9 cellular contexts compared by ENCODE assay signal in the genomic region with DNA sequence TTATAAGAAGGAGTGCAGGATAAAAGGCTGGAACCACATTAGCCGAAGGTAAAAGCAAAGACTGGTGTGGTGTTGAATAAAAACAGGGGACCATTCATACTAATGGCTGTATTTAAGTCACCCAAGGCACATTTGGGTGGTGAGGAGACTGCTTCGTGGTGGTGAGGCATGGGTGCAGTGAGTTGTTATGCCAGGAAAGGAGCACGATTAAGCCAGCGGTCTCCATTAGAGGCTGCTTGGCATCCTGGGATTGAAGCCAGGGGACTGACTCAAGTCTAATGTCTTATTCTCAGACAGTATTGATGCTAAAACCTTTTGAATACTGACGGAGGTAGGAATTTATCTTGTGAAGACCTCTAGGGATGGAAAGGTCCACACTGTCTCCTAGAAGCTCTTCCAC. TPM values are rescaled to one million over a fixed set of nuclear protein-coding genes. Genes with fewer than 3 reads are reported as not detected.
DNase-seq lines count a peak whose midpoint lies in the region; ATAC-seq, FAIRE-seq and TF ChIP-seq lines count a peak whose summit lies in the region.
"Had no signal": no experiment of that assay in that cellular context is flagged by ENCODE, and none has a peak within 500 bp of the region (broad histone marks: within the 10 kb centered on the region; RNA-seq: fewer than 3 reads in every experiment).

No MANE protein-coding gene starts in this region.

- DNase-seq in AG10803 (ENCODE audit: low read depth) (peak; percentile 54), astrocyte of the hippocampus (ENCODE audit: low read depth, low spot score) (peak; percentile 46), GM12891 (ENCODE audit: insufficient read length, low spot score) (no peak), dermis blood vessel endothelial cell (no peak)
- DNase-seq in naive thymus-derived CD8-positive, alpha-beta T cell = no peak
- DNase-seq in stimulated activated naive CD4-positive, alpha-beta T cell treated with Interleukin-2 at 50 U/mL for 16 hours (lab: John Stamatoyannopoulos, UW) = no peak
- DNase-seq: hippocampal formation had no signal

- H3K4me1 Mint-ChIP-seq in naive thymus-derived CD8-positive, alpha-beta T cell = peaks cover 15 to 43% (median 42%) of the 10 kb centered on the region in 4 donors

- no peak; the same call in 1 of the 2 replicates for TF ChIP-seq POLR2A in GM12891 (IDR thresholded peaks at IDR 0.05; ENCODE audit: low read depth, low read length)

- ATAC-seq in GM21723 (IDR thresholded peaks at IDR 0.05; ENCODE audit: unreplicated experiment) (peak; percentile 9), HG02852 (IDR thresholded peaks at IDR 0.05; ENCODE audit: unreplicated experiment) (no peak)
- peak; percentile 17 to 23 for ATAC-seq in naive thymus-derived CD8-positive, alpha-beta T cell

- H3K4me3 ChIP-seq in AG10803 (ENCODE audit: low read length) = peak overlapping the region; percentile 25

- POLR2A ChIA-PET in naive thymus-derived CD8-positive, alpha-beta T cell (lab: Charles Lee) = interaction anchor here (5.7 kb wide), 1 partner anchor 22 kb away, joined by 27 read pairs; a partner anchor contains a TSS

- no peak for FAIRE-seq in GM12891 (lab: Jason Lieb, UNC)

- no peak for TF ChIP-seq CTCF in AG10803 (conservative IDR thresholded peaks at IDR 0.05; ENCODE audit: low read length)

- peak overlapping the region; percentile 77 to 95 (median 92) for H3K27ac Mint-ChIP-seq in naive thymus-derived CD8-positive, alpha-beta T cell

- H3K4me3 Mint-ChIP-seq in naive thymus-derived CD8-positive, alpha-beta T cell = peak overlapping the region; percentile 71 to 88 (median 82)

- no peaks in the 10 kb centered on the region for H3K9me3 Mint-ChIP-seq in naive thymus-derived CD8-positive, alpha-beta T cell

- H3K36me3 Mint-ChIP-seq in naive thymus-derived CD8-positive, alpha-beta T cell = peaks cover 3 to 13% (median 5%) of the 10 kb centered on the region in 3 donors

- no peaks in the 10 kb centered on the region for H3K27me3 Mint-ChIP-seq in naive thymus-derived CD8-positive, alpha-beta T cell

TF ChIP-seq in GM12891, 5 proteins besides CTCF, POLR2A, EP300 and RAD21:
- TF ChIP-seq POU2F2 (IDR thresholded peaks at IDR 0.05; ENCODE audit: low read depth, low read length) (no peak), TAF1 (IDR thresholded peaks at IDR 0.05; ENCODE audit: low read depth, low read length) (no peak), POLR2AphosphoS5 (IDR thresholded peaks at IDR 0.05; ENCODE audit: low read depth, low read length) (no peak), PAX5 (IDR thresholded peaks at IDR 0.05; ENCODE audit: insufficient read depth, low read length, severe bottlenecking) (no peak), SPI1 (IDR thresholded peaks at IDR 0.05; ENCODE audit: low read depth, low read length) (no peak)

RNA-seq across cellular contexts. Expression of a gene that starts 21.9 kb away (rescaled TPM):
- total RNA-seq in naive thymus-derived CD8-positive, alpha-beta T cell = 10 to 100 TPM; 61.1 to 66.5 TPM
- polyA plus RNA-seq in naive thymus-derived CD8-positive, alpha-beta T cell = 10 to 100 TPM; 13.4 to 15.7 (median 14.6) TPM
- 11.4 TPM for polyA plus RNA-seq in GM12891 (2012; ENCODE audit: low read depth, missing spikeins)
- total RNA-seq in dermis blood vessel endothelial cell = 47.0 and 48.9 TPM in 2 replicates

Comparison
In these comparisons a context has a peak if more than half of its experiments do, and no peak if none do; other contexts are left out.
1. DNase-seq: peak in AG10803 (single experiment) and astrocyte of the hippocampus (single experiment); none in naive thymus-derived CD8-positive, alpha-beta T cell (0 of 10), stimulated activated naive CD4-positive, alpha-beta T cell treated with Interleukin-2 at 50 U/mL for 16 hours (single experiment), GM12891 (single experiment) and dermis blood vessel endothelial cell (single experiment).